In genomic region chr4:2250003-2250763, GRCh38 we compare ENCODE assay signal across 11 cellular contexts. TPM values are rescaled to one million over a fixed set of nuclear protein-coding genes. Genes with fewer than 3 reads are reported as not detected.
DNase-seq lines count a peak whose midpoint lies in the region; ATAC-seq, FAIRE-seq and TF ChIP-seq lines count a peak whose summit lies in the region.
"Had no signal": no experiment of that assay in that cellular context is flagged by ENCODE, and none has a peak within 500 bp of the region (broad histone marks: within the 10 kb centered on the region; RNA-seq: fewer than 3 reads in every experiment).

No MANE protein-coding gene starts in this region.

- H3K36me3 Mint-ChIP-seq in MCF 10A (ENCODE audit: insufficient read depth, unreplicated experiment): peaks cover 44% of the 10 kb centered on the region

- no peak overlapping the region for H4K5ac ChIP-seq in H1 (ENCODE audit: insufficient read length, low read depth, low read length)

- TF ChIP-seq EP300 in H1 (IDR thresholded peaks at IDR 0.05; ENCODE audit: borderline replicate concordance in 1 of 2, low read depth in 2 of 2, low read length in 2 of 2): no peak

- H3K36me3 ChIP-seq in mammary epithelial cell (ENCODE audit: insufficient read depth, low read length) (no peaks in the 10 kb centered on the region), H1 (ENCODE audit: control insufficient read depth in 2 of 4, insufficient read depth in 4 of 4, low read length in 3 of 4) (peaks cover 0 to 5% (median 2%) of the 10 kb centered on the region in 4 experiments; a peak in 2 of 8 replicates)

- H3K4me3 ChIP-seq in mammary epithelial cell (replicated peaks in 1 of 3; ENCODE audit: insufficient read depth in 1 of 3, low read depth in 2 of 3, low read length in 3 of 3): no peak overlapping the region
- H3K4me3 ChIP-seq in H1 (ENCODE audit: extremely low read depth in 1 of 4, insufficient read depth in 2 of 4, low read depth in 3 of 4, low read length in 4 of 4): no peak overlapping the region
- H3K4me3 ChIP-seq: heart left ventricle, psoas muscle had no signal

- H3K9me3 ChIP-seq in mammary epithelial cell (replicated peaks; ENCODE audit: insufficient read depth, low read length) (no peaks in the 10 kb centered on the region), H1 (ENCODE audit: insufficient read depth in 2 of 2, low read depth in 1 of 2, low read length in 1 of 2) (no peaks in the 10 kb centered on the region; a peak in 1 of 4 replicates)
- H3K9me3 ChIP-seq: heart left ventricle, psoas muscle had no signal

- DNase-seq in mammary epithelial cell (no peak), MCF 10A (ENCODE audit: unreplicated experiment) (no peak), GM13977 (ENCODE audit: low spot score) (peak; percentile 12), H1 (ENCODE audit: low read depth in 1 of 2, low spot score in 2 of 2) (peak in 1 of 2 experiments; percentile 37), NCI-H2227 treated with DMSO at 0.1 percent for 48 hours (lab: John Stamatoyannopoulos, UW) (no peak)
- peak; percentile 0 for DNase-seq in stimulated activated CD8-positive, alpha-beta memory T cell treated with anti-CD3 and anti-CD28 coated beads, Interleukin-12 subunit alpha, Interleukin-12 subunit beta, amount 100 ng/mL, for 4 hours (ENCODE audit: low read depth)
- no peak for DNase-seq in NK-92 treated with Interleukin-12 subunit alpha and Interleukin-12 subunit beta, amount 100 ng/mL, for 24 hours (lab: John Stamatoyannopoulos, UW)
- DNase-seq: NCI-H1436 had no signal

- no peak overlapping the region for H3K18ac ChIP-seq in H1 (ENCODE audit: extremely low read depth, low read length)

- no peak overlapping the region for H2BK15ac ChIP-seq in H1 (ENCODE audit: low read length)

- H2AFZ ChIP-seq in mammary epithelial cell (ENCODE audit: low read depth, low read length) (no peak overlapping the region), H1 (ENCODE audit: low read length) (no peak overlapping the region)

- 45% methylated on average over 22 of the region's 31 CpGs for WGBS in mammary epithelial cell (ENCODE audit: low coverage, missing lambda C conversion rate)
- whole genome bisulfite sequencing in H1 (ENCODE audit: extremely low coverage in 1 of 2, insufficient coverage in 1 of 2, insufficient read length in 1 of 2, insufficient replicate concordance in 2 of 2, low coverage in 1 of 2, low lambda C conversion rate in 2 of 2, missing lambda C conversion rate in 1 of 2), 2 experiments: 95% methylated on average over 28 of the region's 31 CpGs; no CpG with 5 or more reads in 1 of the 2 experiments

- peaks cover 5% of the 10 kb centered on the region for H3K4me1 Mint-ChIP-seq in MCF 10A (ENCODE audit: insufficient read depth, unreplicated experiment)

- H4K8ac ChIP-seq in H1 (ENCODE audit: extremely low read depth, insufficient read depth, low read length): peak overlapping the region; percentile 22; the same call in 1 of the 2 replicates

- H3K4me2 ChIP-seq in mammary epithelial cell (ENCODE audit: insufficient read depth, low read depth, low read length) (peak overlapping the region; percentile 37), H1 (ENCODE audit: insufficient read depth in 1 of 2, low read depth in 2 of 2, low read length in 2 of 2) (no peak overlapping the region)

- H2BK12ac ChIP-seq in H1 (ENCODE audit: low read depth, low read length): no peak overlapping the region

- H4K20me1 ChIP-seq in mammary epithelial cell (ENCODE audit: insufficient read depth, low read length) (no peaks in the 10 kb centered on the region), H1 (replicated peaks in 1 of 2; ENCODE audit: control insufficient read depth in 1 of 2, insufficient read depth in 2 of 2, low read length in 2 of 2) (peaks cover 0 to 5% of the 10 kb centered on the region in 2 experiments)

- H4K91ac ChIP-seq in H1 (replicated peaks; ENCODE audit: insufficient read length, low read length): no peak overlapping the region

- no peak for FAIRE-seq in H1 (lab: Jason Lieb, UNC)

- CTCF ChIA-PET in mammary epithelial cell (lab: Charles Lee; ENCODE audit: low non-redundant PET): no interaction called here
- CTCF ChIA-PET in MCF 10A (lab: Yijun Ruan, JAX): interaction anchor here (0.6 to 0.7 kb wide), 2 partner anchors 12 to 35 kb away, joined by 3 read pairs; no protein-coding TSS in a partner anchor
- CTCF ChIA-PET in H1 (lab: Charles Lee; ENCODE audit: partially characterized antibody): interaction anchor here (0.6 to 1.5 kb wide), 6 partner anchors 8 to 203 kb away, joined by 3 to 5 read pairs (median 4); no protein-coding TSS in a partner anchor

- H3K79me1 ChIP-seq in H1 (ENCODE audit: low read depth, low read length): no peaks in the 10 kb centered on the region

- in situ Hi-C loops in mammary epithelial cell (cut with MboI; ENCODE audit: low sequenced_read_pairs in 2 of 2): no loop called here
- in situ Hi-C loops in GM13977 (cut with MboI; ENCODE audit: low pct_unique_long_range_greater_than_20kb, low sequenced_read_pairs, unreplicated experiment): no loop called here

- BruUV-seq in mammary epithelial cell (replicated peaks; lab: Mats Ljungman, UMichigan): no TSS peak
- no TSS peak for BruUV-seq in MCF 10A (replicated peaks; lab: Mats Ljungman, UMichigan)

- H2BK120ac ChIP-seq in H1 (replicated peaks; ENCODE audit: low read depth, low read length): no peak overlapping the region

- no peak for TF ChIP-seq POLR2A in H1 (IDR thresholded peaks at IDR 0.05; ENCODE audit: control extremely low read depth in 1 of 2, low read depth in 2 of 2, low read length in 2 of 2)

- no peak overlapping the region for H3K14ac ChIP-seq in H1 (ENCODE audit: insufficient read length)

- H3K27ac ChIP-seq in mammary epithelial cell (ENCODE audit: insufficient read depth, low read depth, low read length) (no peak overlapping the region), H1 (ENCODE audit: low read depth, low read length) (no peak overlapping the region)
- H3K27ac ChIP-seq: heart left ventricle, psoas muscle had no signal

- H3K9me3 Mint-ChIP-seq in MCF 10A (ENCODE audit: unreplicated experiment): no peaks in the 10 kb centered on the region

- H3K27me3 ChIP-seq in mammary epithelial cell (ENCODE audit: insufficient read depth, low read length) (no peaks in the 10 kb centered on the region), H1 (replicated peaks in 1 of 4; ENCODE audit: control insufficient read depth in 3 of 4, extremely low read depth in 1 of 4, insufficient read depth in 3 of 4, low read length in 3 of 4) (no peaks in the 10 kb centered on the region)
- H3K27me3 ChIP-seq: heart left ventricle had no signal

- no peak overlapping the region for H3K4ac ChIP-seq in H1 (replicated peaks; ENCODE audit: insufficient read length, low read depth, low read length)

- no peak overlapping the region for H2BK5ac ChIP-seq in H1 (ENCODE audit: low read depth, low read length)

- dilution Hi-C loops in mammary epithelial cell (cut with HindIII; ENCODE audit: low sequenced_read_pairs): no loop called here

- TF ChIP-seq CTCF in mammary epithelial cell (conservative IDR thresholded peaks at IDR 0.05 in 1 of 2, IDR thresholded peaks at IDR 0.05 in 1 of 2; ENCODE audit: extremely low read depth in 1 of 2, insufficient read depth in 1 of 2, low read depth in 1 of 2, low read length in 2 of 2) (no peak), MCF 10A (IDR thresholded peaks at IDR 0.05; ENCODE audit: unreplicated experiment) (no peak), GM13977 (IDR thresholded peaks at IDR 0.05; ENCODE audit: extremely low read depth, insufficient read depth, missing control alignments) (no peak), H1 (IDR thresholded peaks at IDR 0.05; ENCODE audit: control extremely low read depth in 1 of 3, insufficient read depth in 1 of 3, low read depth in 1 of 3, low read length in 3 of 3) (no peak)

- no peak overlapping the region for H3K56ac ChIP-seq in H1 (replicated peaks; ENCODE audit: insufficient read length, low read depth, low read length)

- no peak for ATAC-seq in HG02852 (IDR thresholded peaks at IDR 0.05; ENCODE audit: unreplicated experiment)
- ATAC-seq: heart left ventricle, psoas muscle had no signal

- no peak overlapping the region for H3K4me3 Mint-ChIP-seq in MCF 10A (ENCODE audit: unreplicated experiment)

- peaks cover 2% of the 10 kb centered on the region for H3K79me2 ChIP-seq in mammary epithelial cell (ENCODE audit: insufficient read depth, low read length)
- H3K79me2 ChIP-seq in H1 (ENCODE audit: control insufficient read depth in 1 of 2, insufficient read depth in 2 of 2, low read length in 2 of 2): no peaks in the 10 kb centered on the region

- H3K4me1 ChIP-seq in mammary epithelial cell (ENCODE audit: insufficient read depth, low read length) (peaks cover 14% of the 10 kb centered on the region), H1 (replicated peaks in 1 of 4; ENCODE audit: control insufficient read depth in 3 of 4, insufficient read depth in 4 of 4, low read length in 3 of 4) (0 out of 7 replicates have a peak, but pooled peaks cover 0 to 4% (median 0%) of the 10 kb centered on the region in 4 experiments)

- H3K23me2 ChIP-seq in H1 (ENCODE audit: low read depth, low read length): no peaks in the 10 kb centered on the region

- no peak overlapping the region for H3K23ac ChIP-seq in H1 (ENCODE audit: insufficient read length)

- no peak overlapping the region for H3K9ac ChIP-seq in mammary epithelial cell (ENCODE audit: insufficient read depth, low read length)
- no peak overlapping the region for H3K9ac ChIP-seq in H1 (replicated peaks in 1 of 4; ENCODE audit: extremely low read depth in 1 of 4, low read depth in 3 of 4, low read length in 3 of 4)

- no peak for TF ChIP-seq RAD21 in H1 (IDR thresholded peaks at IDR 0.05 in 1 of 2, conservative IDR thresholded peaks at IDR 0.05 in 1 of 2; ENCODE audit: low read depth in 2 of 2, low read length in 2 of 2)

- no peak overlapping the region for H2BK20ac ChIP-seq in H1 (ENCODE audit: low read length)

- H3K27ac Mint-ChIP-seq in MCF 10A (ENCODE audit: low read depth, unreplicated experiment): no peak overlapping the region

- intact Hi-C loops in mammary epithelial cell (cut with micrococcal nuclease): no loop called here
- intact Hi-C loops in MCF 10A (cut with micrococcal nuclease): no loop called here

- no peak overlapping the region for H2AK5ac ChIP-seq in H1 (ENCODE audit: low read depth, low read length)

- no peaks in the 10 kb centered on the region for H3K27me3 Mint-ChIP-seq in MCF 10A (ENCODE audit: insufficient read depth, unreplicated experiment)

- POLR2A ChIA-PET in MCF 10A (lab: Yijun Ruan, JAX): interaction anchor here (1.1 to 2.4 kb wide), 2 partner anchors 10 to 12 kb away, joined by 3 to 10 read pairs; partner anchors contain the start of gene MXD4
- POLR2A ChIA-PET in H1 (lab: Charles Lee; ENCODE audit: partially characterized antibody): interaction anchor here (0.8 kb wide), 1 partner anchor 8 kb away, joined by 3 read pairs; the partner anchor contains the start of genes HAUS3 and POLN

RNA-seq across cellular contexts. Expression of gene HAUS3, which starts 8.3 kb away (rescaled TPM):
- total RNA-seq in mammary epithelial cell (10 to 100 TPM in 1 of 2 donors, 1 to 10 TPM in 1; 9.2 to 12.8 TPM), MCF 10A (2022) (13.3 and 13.9 TPM in 2 replicates)
- polyA plus RNA-seq in mammary epithelial cell (4.2 TPM), H1 (2011; rRNA removed) (3.2 and 5.1 TPM in 2 replicates)
- polyA minus RNA-seq in mammary epithelial cell: 3.5 TPM
- total RNA-seq in H1 (2021; fragmentation: NEBNext Ultra II Directional; extraction: Animal tissue kit (Norgen Biotek cat#: 25700)): 14.6 and 14.8 TPM in 2 replicates
- polyA plus RNA-seq in H1 (2011; cell fraction: cytosol; rRNA removed): 6.5 TPM
- 3.7 TPM for polyA plus RNA-seq in H1 (2011; cell fraction: nucleus; rRNA removed)
- 4.4 to 10.4 TPM (median 5.5 TPM) in 4 replicates for polyA plus RNA-seq in H1 (2012, experiment 1 of 2)
- polyA plus RNA-seq in H1 (2012, experiment 2 of 2): 1.2 TPM
- 10.3 TPM for polyA plus RNA-seq in H1 (2013, experiment 1 of 2)
- 10.4 TPM for polyA plus RNA-seq in H1 (2013, experiment 2 of 2)
- 1.6 and 2.3 TPM in 2 replicates for polyA minus RNA-seq in H1 (2011; rRNA and poly(A)+ RNA removed)
- 4.0 TPM for polyA minus RNA-seq in H1 (2011; cell fraction: cytosol; rRNA and poly(A)+ RNA removed)
- polyA minus RNA-seq in H1 (2011; cell fraction: nucleus; rRNA and poly(A)+ RNA removed): 5.1 TPM

RNA-seq across cellular contexts. Expression of gene POLN, which starts 8.3 kb away (rescaled TPM):
- total RNA-seq in mammary epithelial cell (under 1 TPM; 0.42 to 0.83 TPM), MCF 10A (2022) (2.8 and 3.1 TPM in 2 replicates)
- polyA plus RNA-seq in mammary epithelial cell (0.18 TPM), H1 (2011; rRNA removed) (0.82 and 0.98 TPM in 2 replicates)
- not detected for polyA minus RNA-seq in mammary epithelial cell
- total RNA-seq in H1 (2021; fragmentation: NEBNext Ultra II Directional; extraction: Animal tissue kit (Norgen Biotek cat#: 25700)): 1.5 and 4.2 TPM in 2 replicates
- polyA plus RNA-seq in H1 (2011; cell fraction: cytosol; rRNA removed): 1.3 TPM
- polyA plus RNA-seq in H1 (2011; cell fraction: nucleus; rRNA removed): 1.5 TPM
- polyA plus RNA-seq in H1 (2012, experiment 1 of 2): 0.94 to 1.2 TPM (median 1.1 TPM) in 4 replicates
- polyA plus RNA-seq in H1 (2012, experiment 2 of 2): 0.05 TPM
- polyA plus RNA-seq in H1 (2013, experiment 1 of 2): 1.8 TPM
- 2.3 TPM for polyA plus RNA-seq in H1 (2013, experiment 2 of 2)
- polyA minus RNA-seq in H1 (2011; rRNA and poly(A)+ RNA removed): 1.3 and 2.1 TPM in 2 replicates
- polyA minus RNA-seq in H1 (2011; cell fraction: cytosol; rRNA and poly(A)+ RNA removed): not detected
- polyA minus RNA-seq in H1 (2011; cell fraction: nucleus; rRNA and poly(A)+ RNA removed): 4.2 TPM

RNA-seq across cellular contexts. Expression of gene MXD4, which starts 11.7 kb away (rescaled TPM):
- 10 to 100 TPM; 26.0 to 36.8 TPM for total RNA-seq in mammary epithelial cell
- 17.8 TPM for polyA plus RNA-seq in mammary epithelial cell
- 12.4 TPM for polyA minus RNA-seq in mammary epithelial cell
- total RNA-seq in MCF 10A (2022): 42.8 and 50.2 TPM in 2 replicates
- total RNA-seq in H1 (2021; fragmentation: NEBNext Ultra II Directional; extraction: Animal tissue kit (Norgen Biotek cat#: 25700)): 20.8 and 24.6 TPM in 2 replicates
- 18.0 and 24.1 TPM in 2 replicates for polyA plus RNA-seq in H1 (2011; rRNA removed)
- polyA plus RNA-seq in H1 (2011; cell fraction: cytosol; rRNA removed): 17.9 TPM
- polyA plus RNA-seq in H1 (2011; cell fraction: nucleus; rRNA removed): 40.1 TPM
- 14.9 to 16.5 TPM (median 15.7 TPM) in 4 replicates for polyA plus RNA-seq in H1 (2012, experiment 1 of 2)
- 16.5 TPM for polyA plus RNA-seq in H1 (2012, experiment 2 of 2)
- polyA plus RNA-seq in H1 (2013, experiment 1 of 2): 13.4 TPM
- polyA plus RNA-seq in H1 (2013, experiment 2 of 2): 14.2 TPM
- polyA minus RNA-seq in H1 (2011; rRNA and poly(A)+ RNA removed): 12.7 and 13.1 TPM in 2 replicates
- 13.5 TPM for polyA minus RNA-seq in H1 (2011; cell fraction: cytosol; rRNA and poly(A)+ RNA removed)
- 15.7 TPM for polyA minus RNA-seq in H1 (2011; cell fraction: nucleus; rRNA and poly(A)+ RNA removed)

Comparison
In these comparisons a context has a peak if more than half of its experiments do, and no peak if none do; other contexts are left out.
1. DNase-seq: peak in GM13977 (single experiment) and stimulated activated CD8-positive, alpha-beta memory T cell treated with anti-CD3 and anti-CD28 coated beads, Interleukin-12 subunit alpha, Interleukin-12 subunit beta, amount 100 ng/mL, for 4 hours (single experiment); none in mammary epithelial cell (single experiment), MCF 10A (single experiment), NK-92 treated with Interleukin-12 subunit alpha and Interleukin-12 subunit beta, amount 100 ng/mL, for 24 hours (single experiment) and NCI-H2227 treated with DMSO at 0.1 percent for 48 hours (single experiment).